Comparison of ENCODE assay signal across 1 cellular context in the genomic region with DNA sequence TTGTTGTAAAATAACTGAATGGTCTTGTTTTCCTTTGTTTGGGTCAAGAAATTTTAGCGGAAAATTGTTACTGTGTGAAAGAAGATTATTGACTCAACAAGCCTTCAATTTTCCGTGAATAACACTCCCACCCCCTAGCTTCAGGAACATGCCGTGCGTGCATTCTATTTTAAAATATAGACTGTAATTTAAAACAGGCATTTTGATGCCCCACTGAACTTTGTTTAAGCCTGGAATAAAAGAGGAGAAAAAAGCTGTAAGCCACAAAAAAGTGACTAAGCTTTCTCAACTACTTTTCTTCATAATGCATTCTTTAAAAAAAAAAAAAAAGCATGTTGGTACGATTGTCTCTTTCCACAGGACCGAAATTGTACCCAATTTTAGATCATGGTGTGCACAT.
TF ChIP-seq lines count a peak whose summit lies in the region.

No MANE protein-coding gene starts in this region.

TF ChIP-seq in GM23338, 12 proteins besides CTCF, POLR2A, EP300 and RAD21 (continued from another document):
- TF ChIP-seq, protein P1, sequence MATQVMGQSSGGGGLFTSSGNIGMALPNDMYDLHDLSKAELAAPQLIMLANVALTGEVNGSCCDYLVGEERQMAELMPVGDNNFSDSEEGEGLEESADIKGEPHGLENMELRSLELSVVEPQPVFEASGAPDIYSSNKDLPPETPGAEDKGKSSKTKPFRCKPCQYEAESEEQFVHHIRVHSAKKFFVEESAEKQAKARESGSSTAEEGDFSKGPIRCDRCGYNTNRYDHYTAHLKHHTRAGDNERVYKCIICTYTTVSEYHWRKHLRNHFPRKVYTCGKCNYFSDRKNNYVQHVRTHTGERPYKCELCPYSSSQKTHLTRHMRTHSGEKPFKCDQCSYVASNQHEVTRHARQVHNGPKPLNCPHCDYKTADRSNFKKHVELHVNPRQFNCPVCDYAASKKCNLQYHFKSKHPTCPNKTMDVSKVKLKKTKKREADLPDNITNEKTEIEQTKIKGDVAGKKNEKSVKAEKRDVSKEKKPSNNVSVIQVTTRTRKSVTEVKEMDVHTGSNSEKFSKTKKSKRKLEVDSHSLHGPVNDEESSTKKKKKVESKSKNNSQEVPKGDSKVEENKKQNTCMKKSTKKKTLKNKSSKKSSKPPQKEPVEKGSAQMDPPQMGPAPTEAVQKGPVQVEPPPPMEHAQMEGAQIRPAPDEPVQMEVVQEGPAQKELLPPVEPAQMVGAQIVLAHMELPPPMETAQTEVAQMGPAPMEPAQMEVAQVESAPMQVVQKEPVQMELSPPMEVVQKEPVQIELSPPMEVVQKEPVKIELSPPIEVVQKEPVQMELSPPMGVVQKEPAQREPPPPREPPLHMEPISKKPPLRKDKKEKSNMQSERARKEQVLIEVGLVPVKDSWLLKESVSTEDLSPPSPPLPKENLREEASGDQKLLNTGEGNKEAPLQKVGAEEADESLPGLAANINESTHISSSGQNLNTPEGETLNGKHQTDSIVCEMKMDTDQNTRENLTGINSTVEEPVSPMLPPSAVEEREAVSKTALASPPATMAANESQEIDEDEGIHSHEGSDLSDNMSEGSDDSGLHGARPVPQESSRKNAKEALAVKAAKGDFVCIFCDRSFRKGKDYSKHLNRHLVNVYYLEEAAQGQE (IDR thresholded peaks at IDR 0.05; ENCODE audit: unreplicated experiment): no peak
- TF ChIP-seq, protein P2, sequence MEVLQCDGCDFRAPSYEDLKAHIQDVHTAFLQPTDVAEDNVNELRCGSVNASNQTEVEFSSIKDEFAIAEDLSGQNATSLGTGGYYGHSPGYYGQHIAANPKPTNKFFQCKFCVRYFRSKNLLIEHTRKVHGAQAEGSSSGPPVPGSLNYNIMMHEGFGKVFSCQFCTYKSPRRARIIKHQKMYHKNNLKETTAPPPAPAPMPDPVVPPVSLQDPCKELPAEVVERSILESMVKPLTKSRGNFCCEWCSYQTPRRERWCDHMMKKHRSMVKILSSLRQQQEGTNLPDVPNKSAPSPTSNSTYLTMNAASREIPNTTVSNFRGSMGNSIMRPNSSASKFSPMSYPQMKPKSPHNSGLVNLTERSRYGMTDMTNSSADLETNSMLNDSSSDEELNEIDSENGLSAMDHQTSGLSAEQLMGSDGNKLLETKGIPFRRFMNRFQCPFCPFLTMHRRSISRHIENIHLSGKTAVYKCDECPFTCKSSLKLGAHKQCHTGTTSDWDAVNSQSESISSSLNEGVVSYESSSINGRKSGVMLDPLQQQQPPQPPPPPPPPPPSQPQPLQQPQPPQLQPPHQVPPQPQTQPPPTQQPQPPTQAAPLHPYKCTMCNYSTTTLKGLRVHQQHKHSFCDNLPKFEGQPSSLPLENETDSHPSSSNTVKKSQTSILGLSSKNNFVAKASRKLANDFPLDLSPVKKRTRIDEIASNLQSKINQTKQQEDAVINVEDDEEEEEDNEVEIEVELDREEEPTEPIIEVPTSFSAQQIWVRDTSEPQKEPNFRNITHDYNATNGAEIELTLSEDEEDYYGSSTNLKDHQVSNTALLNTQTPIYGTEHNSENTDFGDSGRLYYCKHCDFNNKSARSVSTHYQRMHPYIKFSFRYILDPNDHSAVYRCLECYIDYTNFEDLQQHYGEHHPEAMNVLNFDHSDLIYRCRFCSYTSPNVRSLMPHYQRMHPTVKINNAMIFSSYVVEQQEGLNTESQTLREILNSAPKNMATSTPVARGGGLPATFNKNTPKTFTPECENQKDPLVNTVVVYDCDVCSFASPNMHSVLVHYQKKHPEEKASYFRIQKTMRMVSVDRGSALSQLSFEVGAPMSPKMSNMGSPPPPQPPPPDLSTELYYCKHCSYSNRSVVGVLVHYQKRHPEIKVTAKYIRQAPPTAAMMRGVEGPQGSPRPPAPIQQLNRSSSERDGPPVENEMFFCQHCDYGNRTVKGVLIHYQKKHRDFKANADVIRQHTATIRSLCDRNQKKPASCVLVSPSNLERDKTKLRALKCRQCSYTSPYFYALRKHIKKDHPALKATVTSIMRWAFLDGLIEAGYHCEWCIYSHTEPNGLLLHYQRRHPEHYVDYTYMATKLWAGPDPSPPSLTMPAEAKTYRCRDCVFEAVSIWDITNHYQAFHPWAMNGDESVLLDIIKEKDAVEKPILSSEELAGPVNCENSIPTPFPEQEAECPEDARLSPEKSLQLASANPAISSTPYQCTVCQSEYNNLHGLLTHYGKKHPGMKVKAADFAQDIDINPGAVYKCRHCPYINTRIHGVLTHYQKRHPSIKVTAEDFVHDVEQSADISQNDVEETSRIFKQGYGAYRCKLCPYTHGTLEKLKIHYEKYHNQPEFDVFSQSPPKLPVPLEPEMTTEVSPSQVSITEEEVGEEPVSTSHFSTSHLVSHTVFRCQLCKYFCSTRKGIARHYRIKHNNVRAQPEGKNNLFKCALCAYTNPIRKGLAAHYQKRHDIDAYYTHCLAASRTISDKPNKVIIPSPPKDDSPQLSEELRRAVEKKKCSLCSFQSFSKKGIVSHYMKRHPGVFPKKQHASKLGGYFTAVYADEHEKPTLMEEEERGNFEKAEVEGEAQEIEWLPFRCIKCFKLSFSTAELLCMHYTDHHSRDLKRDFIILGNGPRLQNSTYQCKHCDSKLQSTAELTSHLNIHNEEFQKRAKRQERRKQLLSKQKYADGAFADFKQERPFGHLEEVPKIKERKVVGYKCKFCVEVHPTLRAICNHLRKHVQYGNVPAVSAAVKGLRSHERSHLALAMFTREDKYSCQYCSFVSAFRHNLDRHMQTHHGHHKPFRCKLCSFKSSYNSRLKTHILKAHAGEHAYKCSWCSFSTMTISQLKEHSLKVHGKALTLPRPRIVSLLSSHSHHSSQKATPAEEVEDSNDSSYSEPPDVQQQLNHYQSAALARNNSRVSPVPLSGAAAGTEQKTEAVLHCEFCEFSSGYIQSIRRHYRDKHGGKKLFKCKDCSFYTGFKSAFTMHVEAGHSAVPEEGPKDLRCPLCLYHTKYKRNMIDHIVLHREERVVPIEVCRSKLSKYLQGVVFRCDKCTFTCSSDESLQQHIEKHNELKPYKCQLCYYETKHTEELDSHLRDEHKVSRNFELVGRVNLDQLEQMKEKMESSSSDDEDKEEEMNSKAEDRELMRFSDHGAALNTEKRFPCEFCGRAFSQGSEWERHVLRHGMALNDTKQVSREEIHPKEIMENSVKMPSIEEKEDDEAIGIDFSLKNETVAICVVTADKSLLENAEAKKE (CRISPR knock-in tag; IDR thresholded peaks at IDR 0.05): no peak
- TF ChIP-seq, protein P3, sequence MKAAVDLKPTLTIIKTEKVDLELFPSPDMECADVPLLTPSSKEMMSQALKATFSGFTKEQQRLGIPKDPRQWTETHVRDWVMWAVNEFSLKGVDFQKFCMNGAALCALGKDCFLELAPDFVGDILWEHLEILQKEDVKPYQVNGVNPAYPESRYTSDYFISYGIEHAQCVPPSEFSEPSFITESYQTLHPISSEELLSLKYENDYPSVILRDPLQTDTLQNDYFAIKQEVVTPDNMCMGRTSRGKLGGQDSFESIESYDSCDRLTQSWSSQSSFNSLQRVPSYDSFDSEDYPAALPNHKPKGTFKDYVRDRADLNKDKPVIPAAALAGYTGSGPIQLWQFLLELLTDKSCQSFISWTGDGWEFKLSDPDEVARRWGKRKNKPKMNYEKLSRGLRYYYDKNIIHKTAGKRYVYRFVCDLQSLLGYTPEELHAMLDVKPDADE (IDR thresholded peaks at IDR 0.05): no peak
- TF ChIP-seq ZNF331 (CRISPR knock-in tag; IDR thresholded peaks at IDR 0.05; ENCODE audit: low read depth): no peak
- no peak for TF ChIP-seq ZNF114 (CRISPR knock-in tag; IDR thresholded peaks at IDR 0.05)
- no peak for TF ChIP-seq JUNB (IDR thresholded peaks at IDR 0.05; ENCODE audit: unreplicated experiment)
- TF ChIP-seq CREB1 (CRISPR knock-in tag; IDR thresholded peaks at IDR 0.05; ENCODE audit: low read depth): no peak
- no peak for TF ChIP-seq EZH2 (IDR thresholded peaks at IDR 0.05; ENCODE audit: low read depth, unreplicated experiment)
- TF ChIP-seq EZH2phosphoT487 (IDR thresholded peaks at IDR 0.05; ENCODE audit: unreplicated experiment): no peak
- no peak for TF ChIP-seq STAT1 (IDR thresholded peaks at IDR 0.05; ENCODE audit: unreplicated experiment)
